In genomic region chr11:11400635-11401232, GRCh38 we compare ENCODE assay signal across 13 cellular contexts. TPM values are rescaled to one million over a fixed set of nuclear protein-coding genes. Genes with fewer than 3 reads are reported as not detected.
DNase-seq lines count a peak whose midpoint lies in the region; ATAC-seq, FAIRE-seq and TF ChIP-seq lines count a peak whose summit lies in the region.
"Had no signal": no experiment of that assay in that cellular context is flagged by ENCODE, and none has a peak within 500 bp of the region (broad histone marks: within the 10 kb centered on the region; RNA-seq: fewer than 3 reads in every experiment).

No MANE protein-coding gene starts in this region.

- H3K27me3 Mint-ChIP-seq in activated naive CD4-positive, alpha-beta T cell treated with anti-CD3 and anti-CD28 coated beads for 36 hours (ENCODE audit: low read depth): peaks cover 4% of the 10 kb centered on the region
- peaks cover 15% of the 10 kb centered on the region for H3K27me3 Mint-ChIP-seq in activated T-cell treated with anti-CD3 and anti-CD28 coated beads, Interleukin-2, amount 50 U/mL, for 4 hours (ENCODE audit: low read depth)

- H3K36me3 ChIP-seq in Karpas-422 (ENCODE audit: insufficient read depth, low read length) (no peaks in the 10 kb centered on the region), bronchial epithelial cell (ENCODE audit: control insufficient read depth, insufficient read depth, low read length) (no peaks in the 10 kb centered on the region), psoas muscle (ENCODE audit: insufficient read depth in 1 of 2, low read depth in 1 of 2) (no peaks in the 10 kb centered on the region)

- no peak overlapping the region for H3K4me2 ChIP-seq in Karpas-422 (ENCODE audit: low read depth, low read length, poor library complexity, severe bottlenecking)

- no peak overlapping the region for H2AFZ ChIP-seq in Karpas-422 (ENCODE audit: low read length)

- CTCF ChIA-PET in activated naive CD4-positive, alpha-beta T cell treated with anti-CD3 and anti-CD28 coated beads for 36 hours (lab: Charles Lee): no interaction called here

- peak; percentile 64 for FAIRE-seq in bronchial epithelial cell (lab: Jason Lieb, UNC)
- FAIRE-seq: TTC549 had no signal

- no peaks in the 10 kb centered on the region for H3K4me1 ChIP-seq in Karpas-422 (ENCODE audit: low read length)
- peaks cover 3% of the 10 kb centered on the region for H3K4me1 ChIP-seq in psoas muscle

- H3K36me3 Mint-ChIP-seq in activated naive CD4-positive, alpha-beta T cell treated with anti-CD3 and anti-CD28 coated beads for 36 hours (ENCODE audit: low read depth): no peaks in the 10 kb centered on the region
- H3K36me3 Mint-ChIP-seq in activated T-cell treated with anti-CD3 and anti-CD28 coated beads, Interleukin-2, amount 50 U/mL, for 4 hours (ENCODE audit: insufficient read depth): no peaks in the 10 kb centered on the region

- H3K9me3 Mint-ChIP-seq in activated naive CD4-positive, alpha-beta T cell treated with anti-CD3 and anti-CD28 coated beads for 36 hours: no peaks in the 10 kb centered on the region
- no peaks in the 10 kb centered on the region for H3K9me3 Mint-ChIP-seq in activated T-cell treated with anti-CD3 and anti-CD28 coated beads, Interleukin-2, amount 50 U/mL, for 4 hours
- H3K9me3 Mint-ChIP-seq: activated T-helper 17 cell treated with anti-CD3 and anti-CD28 coated beads, Interleukin-2, amount 50 U/mL, for 72 hours; dendritic cell treated with granulocyte-macrophage colony-stimulating factor and Interleukin-4, amounts not matched to agents 40 ng/mL and 50 ng/mL, for 4 days had no signal

- peak; percentile 10 for DNase-seq in activated naive CD4-positive, alpha-beta T cell treated with anti-CD3 and anti-CD28 coated beads for 36 hours
- no peak for DNase-seq in activated naive CD4-positive, alpha-beta T cell treated with anti-CD3 and anti-CD28 coated beads, Interleukin-2, amount 50 U/mL, for 16 hours
- DNase-seq in Karpas-422 (peak; percentile 76), bronchial epithelial cell (ENCODE audit: low read depth) (no peak), psoas muscle (no peak), kidney glomerular epithelial cell (lab: John Stamatoyannopoulos, UW) (no peak)
- no peak for DNase-seq in stimulated activated CD4-positive, alpha-beta T cell treated with anti-CD3 and anti-CD28 coated beads, Interleukin-4, amount 100 ng/mL, for 24 hours
- DNase-seq in activated T-cell treated with anti-CD3 and anti-CD28 coated beads, Interleukin-2, amount 50 U/mL, for 4 hours: no peak
- DNase-seq: hippocampal formation, NCI-H446 treated with DMSO at 0.1 percent for 48 hours had no signal

- H3K27me3 ChIP-seq in Karpas-422 (ENCODE audit: low read length) (no peaks in the 10 kb centered on the region), bronchial epithelial cell (ENCODE audit: control insufficient read depth, insufficient read depth, low read length) (no peaks in the 10 kb centered on the region), psoas muscle (ENCODE audit: insufficient read depth in 3 of 3, low read length in 2 of 3) (no peaks in the 10 kb centered on the region)

- H3K4me3 ChIP-seq in Karpas-422 (ENCODE audit: low read length) (no peak overlapping the region), bronchial epithelial cell (ENCODE audit: low read depth, low read length) (no peak overlapping the region), psoas muscle (no peak overlapping the region)

- no peak overlapping the region for H3K27ac Mint-ChIP-seq in activated naive CD4-positive, alpha-beta T cell treated with anti-CD3 and anti-CD28 coated beads for 36 hours
- H3K27ac Mint-ChIP-seq: activated T-helper 17 cell treated with anti-CD3 and anti-CD28 coated beads, Interleukin-2, amount 50 U/mL, for 72 hours; dendritic cell treated with granulocyte-macrophage colony-stimulating factor and Interleukin-4, amounts not matched to agents 40 ng/mL and 50 ng/mL, for 4 days had no signal

- WGBS in psoas muscle, 3 donors: 64 to 82% (median 66%) methylated on average over 9 of the region's 9 CpGs

- H3K4me3 Mint-ChIP-seq in activated naive CD4-positive, alpha-beta T cell treated with anti-CD3 and anti-CD28 coated beads for 36 hours: no peak overlapping the region
- H3K4me3 Mint-ChIP-seq in activated T-cell treated with anti-CD3 and anti-CD28 coated beads, Interleukin-2, amount 50 U/mL, for 4 hours: no peak overlapping the region
- H3K4me3 Mint-ChIP-seq: activated T-helper 17 cell treated with anti-CD3 and anti-CD28 coated beads, Interleukin-2, amount 50 U/mL, for 72 hours; dendritic cell treated with granulocyte-macrophage colony-stimulating factor and Interleukin-4, amounts not matched to agents 40 ng/mL and 50 ng/mL, for 4 days had no signal

- peak; percentile 30 for TF ChIP-seq CTCF in bronchial epithelial cell (IDR thresholded peaks at IDR 0.05; ENCODE audit: insufficient read depth, low read length, severe bottlenecking)
- TF ChIP-seq CTCF in psoas muscle (IDR thresholded peaks at IDR 0.05): peak; percentile 17

- H3K27ac ChIP-seq in Karpas-422 (ENCODE audit: low read length) (no peak overlapping the region), psoas muscle (no peak overlapping the region)

- no peak overlapping the region for H3K9ac ChIP-seq in Karpas-422 (ENCODE audit: low read length)

- no peaks in the 10 kb centered on the region for H3K4me1 Mint-ChIP-seq in activated naive CD4-positive, alpha-beta T cell treated with anti-CD3 and anti-CD28 coated beads for 36 hours (ENCODE audit: low read depth)
- H3K4me1 Mint-ChIP-seq in activated T-cell treated with anti-CD3 and anti-CD28 coated beads, Interleukin-2, amount 50 U/mL, for 4 hours (ENCODE audit: low read depth): no peaks in the 10 kb centered on the region
- H3K4me1 Mint-ChIP-seq: activated T-helper 17 cell treated with anti-CD3 and anti-CD28 coated beads, Interleukin-2, amount 50 U/mL, for 72 hours had no signal

- ATAC-seq in psoas muscle: peak in 2 of 4 donors; percentile 39 to 51
- ATAC-seq in activated T-cell treated with anti-CD3 and anti-CD28 coated beads, Interleukin-2, amount 50 U/mL, for 4 hours: no peak
- ATAC-seq: activated T-helper 17 cell treated with anti-CD3 and anti-CD28 coated beads, Interleukin-2, amount 50 U/mL, for 72 hours had no signal

- H3K79me2 ChIP-seq in Karpas-422 (ENCODE audit: low read length): no peaks in the 10 kb centered on the region

- no peaks in the 10 kb centered on the region for H3K9me2 ChIP-seq in Karpas-422 (replicated peaks; ENCODE audit: insufficient read depth, low read length)

- H3K9me3 ChIP-seq in Karpas-422 (ENCODE audit: low read length) (no peaks in the 10 kb centered on the region), psoas muscle (no peaks in the 10 kb centered on the region)

- intact Hi-C loops in activated naive CD4-positive, alpha-beta T cell treated with anti-CD3 and anti-CD28 coated beads for 36 hours (cut with micrococcal nuclease): loop anchor here (2.0 kb wide), 1 partner anchor 386 kb away; no protein-coding TSS in a partner anchor
- intact Hi-C loops in psoas muscle (cut with DNase I): loop anchor here (10.0 kb wide), 2 partner anchors 374 to 384 kb away; no protein-coding TSS in a partner anchor

- no peaks in the 10 kb centered on the region for H4K20me1 ChIP-seq in Karpas-422 (ENCODE audit: insufficient read depth, low read depth, low read length)

RNA-seq across cellular contexts. Expression of gene CSNK2A3, which starts 47.7 kb away (rescaled TPM):
- 1 to 10 TPM; 1.8 to 2.5 TPM for total RNA-seq in activated naive CD4-positive, alpha-beta T cell treated with anti-CD3 and anti-CD28 coated beads for 36 hours
- 0.56 and 0.69 TPM in 2 replicates for total RNA-seq in Karpas-422 (2014; rRNA removed; shearing (Covaris generic); ENCODE audit: low replicate concordance)
- total RNA-seq in bronchial epithelial cell: 2.1 and 2.8 TPM in 2 replicates
- total RNA-seq in psoas muscle: 1 to 10 TPM in 2 of 4 donors, under 1 TPM in 1, not detected in 1; 0.52 to 2.0 (median 1.2) TPM
- 1 to 10 TPM in 2 of 3 donors, under 1 TPM in 1; 0.86 to 1.6 (median 1.5) TPM for polyA plus RNA-seq in psoas muscle
- total RNA-seq in activated T-cell treated with anti-CD3 and anti-CD28 coated beads, Interleukin-2, amount 50 U/mL, for 4 hours: 1 to 10 TPM; 1.0 to 1.1 (median 1.1) TPM

Comparison
In these comparisons a context has a peak if more than half of its experiments do, and no peak if none do; other contexts are left out.
1. DNase-seq: peak in activated naive CD4-positive, alpha-beta T cell treated with anti-CD3 and anti-CD28 coated beads for 36 hours (single experiment) and Karpas-422 (single experiment); none in activated naive CD4-positive, alpha-beta T cell treated with anti-CD3 and anti-CD28 coated beads, Interleukin-2, amount 50 U/mL, for 16 hours (single experiment), bronchial epithelial cell (single experiment), psoas muscle (0 of 2), stimulated activated CD4-positive, alpha-beta T cell treated with anti-CD3 and anti-CD28 coated beads, Interleukin-4, amount 100 ng/mL, for 24 hours (single experiment), activated T-cell treated with anti-CD3 and anti-CD28 coated beads, Interleukin-2, amount 50 U/mL, for 4 hours (single experiment) and kidney glomerular epithelial cell (single experiment).